In genomic region chr15:89664951-89665350, GRCh38 we compare ENCODE assay signal across 8 cellular contexts. TPM values are rescaled to one million over a fixed set of nuclear protein-coding genes. Genes with fewer than 3 reads are reported as not detected.
DNase-seq lines count a peak whose midpoint lies in the region; TF ChIP-seq lines count a peak whose summit lies in the region.
"Had no signal": no experiment of that assay in that cellular context is flagged by ENCODE, and none has a peak within 500 bp of the region (broad histone marks: within the 10 kb centered on the region; RNA-seq: fewer than 3 reads in every experiment).

No MANE protein-coding gene starts in this region.

- no peak overlapping the region for H2AFZ ChIP-seq in PC-9

- H3K27ac ChIP-seq in PC-9: no peak overlapping the region

- H3K4me2 ChIP-seq in PC-9: peak overlapping the region; percentile 54; the same call in 1 of the 2 replicates
- peak overlapping the region; percentile 81 for H3K4me2 ChIP-seq in skeletal muscle satellite cell (ENCODE audit: low read length)

- no TSS peak for BruUV-seq in PC-9 (replicated peaks; lab: Mats Ljungman, UMichigan)

- POLR2A ChIA-PET in PC-9 (lab: Charles Lee; ENCODE audit: unreplicated experiment): no interaction called here

- H3K79me2 ChIP-seq in PC-9 (ENCODE audit: low read depth): peaks cover 8% of the 10 kb centered on the region

- intact Hi-C loops in PC-9 (cut with micrococcal nuclease; ENCODE audit: unreplicated experiment): no loop called here

- TF ChIP-seq CTCF in GM12865 (IDR thresholded peaks at IDR 0.05; ENCODE audit: insufficient read depth, low read depth, low read length, missing control alignments) (no peak), PC-9 (conservative IDR thresholded peaks at IDR 0.05) (no peak), fibroblast of mammary gland (conservative IDR thresholded peaks at IDR 0.05; ENCODE audit: control insufficient read depth, insufficient read depth, low read depth, low read length) (no peak)

- H3K9ac ChIP-seq in skeletal muscle satellite cell (ENCODE audit: low read depth, low read length): peak overlapping the region; percentile 79

- no peaks in the 10 kb centered on the region for H3K27me3 ChIP-seq in PC-9 (ENCODE audit: insufficient read depth, low read depth)
- H3K27me3 ChIP-seq in skeletal muscle satellite cell (ENCODE audit: control insufficient read depth, insufficient read depth, low read length): no peaks in the 10 kb centered on the region

- CTCF ChIA-PET in PC-9 (lab: Charles Lee): interaction anchor here (0.6 to 0.7 kb wide), 3 partner anchors 306 to 871 kb away, joined by 3 read pairs; no protein-coding TSS in a partner anchor

- H3K4me3 ChIP-seq in GM12865 (ENCODE audit: low read depth, low read length): peak overlapping the region; percentile 43; the same call in 1 of the 2 replicates
- H3K4me3 ChIP-seq in PC-9: no peak overlapping the region
- peak overlapping the region; percentile 29 for H3K4me3 ChIP-seq in fibroblast of mammary gland (ENCODE audit: control insufficient read depth, low read depth, low read length)
- H3K4me3 ChIP-seq in skeletal muscle satellite cell (ENCODE audit: low read length): peak overlapping the region; percentile 66

- H3K9me3 ChIP-seq in PC-9 (ENCODE audit: insufficient read depth, low read depth) (no peaks in the 10 kb centered on the region), skeletal muscle satellite cell (replicated peaks; ENCODE audit: low read length) (no peaks in the 10 kb centered on the region)

- H3K4me1 ChIP-seq in PC-9 (replicated peaks; ENCODE audit: insufficient read depth) (peaks cover 26% of the 10 kb centered on the region), skeletal muscle satellite cell (ENCODE audit: control insufficient read depth, insufficient read depth, low read length) (peaks cover 31% of the 10 kb centered on the region)

- H3F3A ChIP-seq in PC-9 (ENCODE audit: insufficient read depth, low read depth): peaks cover 17% of the 10 kb centered on the region

- H3K9me2 ChIP-seq in PC-9 (ENCODE audit: insufficient read depth): no peaks in the 10 kb centered on the region

- no peaks in the 10 kb centered on the region for H4K20me1 ChIP-seq in PC-9 (ENCODE audit: insufficient read depth)

- H3K36me3 ChIP-seq in PC-9 (ENCODE audit: low read depth) (no peaks in the 10 kb centered on the region), skeletal muscle satellite cell (ENCODE audit: insufficient read depth, low read length) (no peaks in the 10 kb centered on the region)

- DNase-seq in GM12865 (ENCODE audit: low read depth) (no peak), PC-9 (no peak), fibroblast of mammary gland (ENCODE audit: low read depth) (no peak), AG20443 (ENCODE audit: low spot score) (no peak), NCI-H524 (lab: John Stamatoyannopoulos, UW) (no peak), NCI-H82 (lab: John Stamatoyannopoulos, UW) (no peak)
- DNase-seq: NCI-H226 had no signal

RNA-seq across cellular contexts. Expression of gene KIF7, which starts 9.7 kb away (rescaled TPM):
- 13.3 and 15.7 TPM in 2 replicates for total RNA-seq in PC-9 (2021)
- total RNA-seq in skeletal muscle satellite cell (2012; rRNA removed): 8.7 and 10.1 TPM in 2 replicates

RNA-seq across cellular contexts. Expression of gene PLIN1, which starts 14.2 kb away (rescaled TPM):
- 1.0 and 1.3 TPM in 2 replicates for total RNA-seq in PC-9 (2021)
- total RNA-seq in skeletal muscle satellite cell (2012; rRNA removed): under 0.01 and 0.22 TPM in 2 replicates

RNA-seq across cellular contexts. Expression of gene PEX11A, which starts 25.6 kb away (rescaled TPM):
- total RNA-seq in PC-9 (2021): 11.7 and 12.8 TPM in 2 replicates
- 2.0 and 2.8 TPM in 2 replicates for total RNA-seq in skeletal muscle satellite cell (2012; rRNA removed)

RNA-seq across cellular contexts. Expression of gene WDR93, which starts 25.7 kb away (rescaled TPM):
- total RNA-seq in PC-9 (2021): 1.1 and 1.8 TPM in 2 replicates
- total RNA-seq in skeletal muscle satellite cell (2012; rRNA removed): not detected in 2 replicates
